13 cellular contexts compared by ENCODE assay signal in genomic region chr5:39016587-39017275, GRCh38. TPM values are rescaled to one million over a fixed set of nuclear protein-coding genes. Genes with fewer than 3 reads are reported as not detected.
DNase-seq lines count a peak whose midpoint lies in the region; ATAC-seq and TF ChIP-seq lines count a peak whose summit lies in the region.
"Had no signal": no experiment of that assay in that cellular context is flagged by ENCODE, and none has a peak within 500 bp of the region (broad histone marks: within the 10 kb centered on the region; RNA-seq: fewer than 3 reads in every experiment).

No MANE protein-coding gene starts in this region.

- H3K4me3 Mint-ChIP-seq in GM23338 (no peak overlapping the region), natural killer cell (peak overlapping the region; percentile 29)

- H3K36me3 ChIP-seq in ACC112 (ENCODE audit: insufficient read depth, low read length) (peaks cover 22% of the 10 kb centered on the region), GM23338 (ENCODE audit: insufficient read depth) (0 out of 2 replicates have a peak, but pooled peaks cover 6% of the 10 kb centered on the region), adipocyte (ENCODE audit: control insufficient read depth, insufficient read depth, low read length, severe bottlenecking) (peaks cover 26% of the 10 kb centered on the region), SJCRH30 (peaks cover 11% of the 10 kb centered on the region)

- H3K9me3 Mint-ChIP-seq in GM23338 (peaks cover 11% of the 10 kb centered on the region), natural killer cell (peaks cover 2 to 3% of the 10 kb centered on the region in 2 donors)

- no peaks in the 10 kb centered on the region for H3K27me3 Mint-ChIP-seq in GM23338 (ENCODE audit: insufficient read depth, low read depth, poor library complexity)
- H3K27me3 Mint-ChIP-seq in natural killer cell (ENCODE audit: low read depth in 2 of 2), result no peaks in the 10 kb centered on the region

- H3K4me1 Mint-ChIP-seq in GM23338 (peaks cover 25% of the 10 kb centered on the region), natural killer cell (peaks cover 59 to 67% of the 10 kb centered on the region in 2 donors)

- H3K4me2 ChIP-seq in GM23338, result no peak overlapping the region
- H3K4me2 ChIP-seq: hepatocyte had no signal

- H3K27ac ChIP-seq in ACC112 (ENCODE audit: low read depth, low read length), result peak overlapping the region; percentile 74
- 0 out of 2 replicates have a peak overlapping the region, but pooled peaks have one; percentile 40 for H3K27ac ChIP-seq in GM23338 (ENCODE audit: low read depth)
- no peak overlapping the region for H3K27ac ChIP-seq in SJCRH30

- no peaks in the 10 kb centered on the region for H3F3A ChIP-seq in GM23338 (replicated peaks; ENCODE audit: low read depth)

- H3K4me1 ChIP-seq in ACC112 (ENCODE audit: control insufficient read depth, insufficient read depth, low read length, unreplicated experiment) (peaks cover 38% of the 10 kb centered on the region), GM23338 (ENCODE audit: insufficient read depth) (peaks cover 19% of the 10 kb centered on the region), adipocyte (ENCODE audit: control insufficient read depth, insufficient read depth, low read length) (peaks cover 37% of the 10 kb centered on the region), SJCRH30 (no peaks in the 10 kb centered on the region)

- no peak for DNase-seq in GM23338 (ENCODE audit: low spot score)
- peak; percentile 73 for DNase-seq in adipocyte (ENCODE audit: low read depth)
- no peak for DNase-seq in natural killer cell
- DNase-seq in NCI-H187 (lab: John Stamatoyannopoulos, UW), result no peak
- DNase-seq in C1 segment of cervical spinal cord (lab: John Stamatoyannopoulos, UW), result no peak
- no peak for DNase-seq in HK-2 (ENCODE audit: unreplicated experiment)
- no peak for DNase-seq in SJCRH30
- DNase-seq: activated CD4-positive, CD25-positive, alpha-beta regulatory T cell; mesendoderm; NCI-H2107 had no signal

- H3K9me3 ChIP-seq in adipocyte (ENCODE audit: control insufficient read depth, low read length) (no peaks in the 10 kb centered on the region), SJCRH30 (replicated peaks) (peaks cover 7% of the 10 kb centered on the region; the same call in 1 of the 2 replicates)

- H3K27ac Mint-ChIP-seq in GM23338 (peak overlapping the region; percentile 64), natural killer cell (peak overlapping the region; percentile 67 to 69)

- H2AFZ ChIP-seq in ACC112 (ENCODE audit: low read length, unreplicated experiment), result no peak overlapping the region
- no peak overlapping the region for H2AFZ ChIP-seq in GM23338
- H2AFZ ChIP-seq: hepatocyte had no signal

- no peaks in the 10 kb centered on the region for H3K27me3 ChIP-seq in ACC112 (ENCODE audit: insufficient read depth, low read length)
- no peaks in the 10 kb centered on the region for H3K27me3 ChIP-seq in GM23338 (ENCODE audit: insufficient read depth)
- no peaks in the 10 kb centered on the region for H3K27me3 ChIP-seq in adipocyte (replicated peaks; ENCODE audit: control insufficient read depth, insufficient read depth, low read length)
- no peaks in the 10 kb centered on the region for H3K27me3 ChIP-seq in SJCRH30
- H3K27me3 ChIP-seq: hepatocyte had no signal

- H3K9ac ChIP-seq in adipocyte (ENCODE audit: low read length), result no peak overlapping the region

- peaks cover 25% of the 10 kb centered on the region for H3K79me2 ChIP-seq in ACC112 (ENCODE audit: control insufficient read depth, insufficient read depth, low read length, unreplicated experiment)
- H3K79me2 ChIP-seq in GM23338 (replicated peaks; ENCODE audit: insufficient read depth), result 0 out of 2 replicates have a peak, but pooled peaks cover 11% of the 10 kb centered on the region

- H3K4me3 ChIP-seq in ACC112 (ENCODE audit: low read depth, low read length), result no peak overlapping the region
- H3K4me3 ChIP-seq in GM23338, result no peak overlapping the region
- H3K4me3 ChIP-seq in adipocyte (ENCODE audit: low read length), result no peak overlapping the region
- no peak overlapping the region for H3K4me3 ChIP-seq in SJCRH30
- H3K4me3 ChIP-seq: GM12878, hepatocyte had no signal

- H4K20me1 ChIP-seq in GM23338 (replicated peaks; ENCODE audit: insufficient read depth), result no peaks in the 10 kb centered on the region

- ATAC-seq in GM23338 (no peak), natural killer cell (peak in 2 of 3 donors; percentile 38 to 45)

- no peak for TF ChIP-seq CTCF in GM23338 (conservative IDR thresholded peaks at IDR 0.05; ENCODE audit: low read depth in 2 of 2)
- no peak for TF ChIP-seq CTCF in natural killer cell (IDR thresholded peaks at IDR 0.05)

- H3K9me2 ChIP-seq in GM23338 (ENCODE audit: insufficient read depth), result no peaks in the 10 kb centered on the region

- peaks cover 23% of the 10 kb centered on the region for H3K36me3 Mint-ChIP-seq in GM23338 (ENCODE audit: low read depth)
- peaks cover 15% of the 10 kb centered on the region for H3K36me3 Mint-ChIP-seq in natural killer cell

- intact Hi-C loops in natural killer cell (cut with micrococcal nuclease), result no loop called here

TF ChIP-seq in GM23338, 12 proteins besides CTCF, POLR2A, EP300 and RAD21 (continues in another document):
- TF ChIP-seq EZH2 (IDR thresholded peaks at IDR 0.05; ENCODE audit: low read depth, unreplicated experiment), result no peak
- TF ChIP-seq STAT1 (IDR thresholded peaks at IDR 0.05; ENCODE audit: unreplicated experiment), result no peak
- no peak for TF ChIP-seq CREB1 (CRISPR knock-in tag; IDR thresholded peaks at IDR 0.05; ENCODE audit: low read depth)
- no peak for TF ChIP-seq ZNF462 (CRISPR knock-in tag; IDR thresholded peaks at IDR 0.05)
- no peak for TF ChIP-seq NANOG (IDR thresholded peaks at IDR 0.05; ENCODE audit: borderline replicate concordance)

RNA-seq across cellular contexts. Expression of gene RICTOR, which starts 57.5 kb away (rescaled TPM):
- 27.4 and 30.2 TPM in 2 replicates for total RNA-seq in GM23338 (2014; rRNA removed; shearing (Covaris generic))
- polyA plus RNA-seq in GM23338 (2016; fragmentation: Nextera tagmentation; extraction: Ambion mirVana), result 7.0 and 9.9 TPM in 2 replicates
- total RNA-seq in natural killer cell, result 100 to 1,000 TPM; 103 to 105 (median 103) TPM
- 21.5 and 24.3 TPM in 2 replicates for total RNA-seq in SJCRH30 (2014; rRNA removed; shearing (Covaris generic))
